Comparison of ENCODE assay signal across 8 cellular contexts in genomic region chr12:63668800-63669365, GRCh38. TPM values are rescaled to one million over a fixed set of nuclear protein-coding genes. Genes with fewer than 3 reads are reported as not detected.
DNase-seq lines count a peak whose midpoint lies in the region; ATAC-seq and TF ChIP-seq lines count a peak whose summit lies in the region.
"Not testable (repeated sequence)": the region's sequence is repeated elsewhere in the genome, so short reads cannot be mapped to it uniquely, and the experiment has no call there.

No MANE protein-coding gene starts in this region.

- ATAC-seq in GM21367 (IDR thresholded peaks at IDR 0.05; ENCODE audit: unreplicated experiment): peak; percentile 34
- peak; percentile 17 for ATAC-seq in body of pancreas
- peak; percentile 74 for ATAC-seq in Right ventricle myocardium inferior
- peak; percentile 75 for ATAC-seq in stimulated activated naive CD8-positive, alpha-beta T cell treated with anti-CD3 and anti-CD28 coated beads, Interleukin-15, amount 100 ng/mL, for 72 hours

- not testable (repeated sequence) for H3K9me3 Mint-ChIP-seq in T-helper 1 cell treated with Interleukin-12 subunit alpha and Interleukin-12 subunit beta and Interleukin-4 antibody, amounts not matched to agents 30 μg/mL and 1 μg/mL, for 36 hours; stimulated activated naive CD8-positive, alpha-beta T cell treated with anti-CD3 and anti-CD28 coated beads, Interleukin-15, amount 100 ng/mL, for 72 hours

- peaks cover 41% of the 10 kb centered on the region for H3K27me3 Mint-ChIP-seq in T-helper 1 cell treated with Interleukin-12 subunit alpha and Interleukin-12 subunit beta and Interleukin-4 antibody, amounts not matched to agents 30 μg/mL and 1 μg/mL, for 36 hours (ENCODE audit: low read depth)
- H3K27me3 Mint-ChIP-seq in stimulated activated naive CD8-positive, alpha-beta T cell treated with anti-CD3 and anti-CD28 coated beads, Interleukin-15, amount 100 ng/mL, for 72 hours: peaks cover 32% of the 10 kb centered on the region

- not testable (repeated sequence) for TF ChIP-seq CTCF in HL-60 (IDR thresholded peaks at IDR 0.05; ENCODE audit: insufficient read depth, low read length); body of pancreas (IDR thresholded peaks at IDR 0.05)

- not testable (repeated sequence) for H3K27ac ChIP-seq in HL-60 (replicated peaks)
- peak overlapping the region in 3 of 4 donors; percentile 36 to 64 (median 56) for H3K27ac ChIP-seq in body of pancreas

- not testable (repeated sequence) for H3K36me3 Mint-ChIP-seq in T-helper 1 cell treated with Interleukin-12 subunit alpha and Interleukin-12 subunit beta and Interleukin-4 antibody, amounts not matched to agents 30 μg/mL and 1 μg/mL, for 36 hours (ENCODE audit: low read depth)

- in situ Hi-C loops in Caki2 (cut with HindIII; ENCODE audit: low pct_unique_long_range_greater_than_20kb, low sequenced_read_pairs): not testable (repeated sequence)

- peaks cover 11% of the 10 kb centered on the region for H3K4me1 Mint-ChIP-seq in T-helper 1 cell treated with Interleukin-12 subunit alpha and Interleukin-12 subunit beta and Interleukin-4 antibody, amounts not matched to agents 30 μg/mL and 1 μg/mL, for 36 hours (ENCODE audit: low read depth)
- peaks cover 31% of the 10 kb centered on the region for H3K4me1 Mint-ChIP-seq in stimulated activated naive CD8-positive, alpha-beta T cell treated with anti-CD3 and anti-CD28 coated beads, Interleukin-15, amount 100 ng/mL, for 72 hours

- H3K36me3 ChIP-seq in body of pancreas (replicated peaks in 1 of 2; ENCODE audit: insufficient read depth in 1 of 2, low read depth in 2 of 2): not testable (repeated sequence)

- DNase-seq in Caki2 (ENCODE audit: low read depth) (peak; percentile 64), body of pancreas (peak; percentile 14 to 41 (median 22)), myocyte (ENCODE audit: low read depth) (peak; percentile 50)
- DNase-seq in HL-60 (ENCODE audit: low read depth in 1 of 2, low spot score in 1 of 2); Right ventricle myocardium inferior (ENCODE audit: missing footprints); stimulated activated naive CD8-positive, alpha-beta T cell treated with anti-CD3 and anti-CD28 coated beads, Interleukin-15, amount 100 ng/mL, for 72 hours: not testable (repeated sequence)

- H3K4me1 ChIP-seq in body of pancreas: not testable (repeated sequence)

- TF ChIP-seq POLR2A in body of pancreas (IDR thresholded peaks at IDR 0.05): not testable (repeated sequence)

- not testable (repeated sequence) for H3K9me3 ChIP-seq in body of pancreas

- H3K27me3 ChIP-seq in HL-60 (ENCODE audit: insufficient read depth, poor library complexity, severe bottlenecking): peaks cover 15% of the 10 kb centered on the region
- not testable (repeated sequence) for H3K27me3 ChIP-seq in body of pancreas

- peak overlapping the region; percentile 79 for H3K4me3 Mint-ChIP-seq in T-helper 1 cell treated with Interleukin-12 subunit alpha and Interleukin-12 subunit beta and Interleukin-4 antibody, amounts not matched to agents 30 μg/mL and 1 μg/mL, for 36 hours
- peak overlapping the region; percentile 90 to 95 for H3K4me3 Mint-ChIP-seq in stimulated activated naive CD8-positive, alpha-beta T cell treated with anti-CD3 and anti-CD28 coated beads, Interleukin-15, amount 100 ng/mL, for 72 hours

- H3K4me3 ChIP-seq in HL-60 (replicated peaks; ENCODE audit: insufficient read depth, low read length) (peak overlapping the region; percentile 36), body of pancreas (peak overlapping the region; percentile 48 to 54)

- intact Hi-C loops in body of pancreas (cut with DNase I): not testable (repeated sequence)
- intact Hi-C loops in Right ventricle myocardium inferior (cut with DNase I): loop anchor here (5.0 kb wide), 1 partner anchor 252 kb away; no protein-coding TSS in a partner anchor

- not testable (repeated sequence) for H3K27ac Mint-ChIP-seq in T-helper 1 cell treated with Interleukin-12 subunit alpha and Interleukin-12 subunit beta and Interleukin-4 antibody, amounts not matched to agents 30 μg/mL and 1 μg/mL, for 36 hours
- H3K27ac Mint-ChIP-seq in stimulated activated naive CD8-positive, alpha-beta T cell treated with anti-CD3 and anti-CD28 coated beads, Interleukin-15, amount 100 ng/mL, for 72 hours: peak overlapping the region in 1 of 2 donors; percentile 87

- 1% methylated on average over 37 to 44 of the region's 44 CpGs for WGBS in body of pancreas, 2 donors

RNA-seq across cellular contexts. Expression of gene DPY19L2, which starts 0.6 kb away (rescaled TPM):
- total RNA-seq in Caki2 (2014; rRNA removed; shearing (Covaris generic); ENCODE audit: low replicate concordance): 0.70 and 1.1 TPM in 2 replicates
- 1 to 10 TPM; 5.2 to 5.6 TPM for total RNA-seq in body of pancreas
- 41.0 TPM for total RNA-seq in Right ventricle myocardium inferior
- total RNA-seq in myocyte: 2.8 and 3.3 TPM in 2 replicates
- 1.7 TPM for polyA plus RNA-seq in myocyte (2012)

Comparison
In these comparisons a context has a peak if more than half of its experiments do, and no peak if none do; other contexts are left out.
1. ATAC-seq: peak in every context shown above with its lines; median percentile 75 in stimulated activated naive CD8-positive, alpha-beta T cell treated with anti-CD3 and anti-CD28 coated beads, Interleukin-15, amount 100 ng/mL, for 72 hours; 74 in Right ventricle myocardium inferior; 34 in GM21367; 17 in body of pancreas.